ENCODE assay signal across 9 cellular contexts in the genomic region with DNA sequence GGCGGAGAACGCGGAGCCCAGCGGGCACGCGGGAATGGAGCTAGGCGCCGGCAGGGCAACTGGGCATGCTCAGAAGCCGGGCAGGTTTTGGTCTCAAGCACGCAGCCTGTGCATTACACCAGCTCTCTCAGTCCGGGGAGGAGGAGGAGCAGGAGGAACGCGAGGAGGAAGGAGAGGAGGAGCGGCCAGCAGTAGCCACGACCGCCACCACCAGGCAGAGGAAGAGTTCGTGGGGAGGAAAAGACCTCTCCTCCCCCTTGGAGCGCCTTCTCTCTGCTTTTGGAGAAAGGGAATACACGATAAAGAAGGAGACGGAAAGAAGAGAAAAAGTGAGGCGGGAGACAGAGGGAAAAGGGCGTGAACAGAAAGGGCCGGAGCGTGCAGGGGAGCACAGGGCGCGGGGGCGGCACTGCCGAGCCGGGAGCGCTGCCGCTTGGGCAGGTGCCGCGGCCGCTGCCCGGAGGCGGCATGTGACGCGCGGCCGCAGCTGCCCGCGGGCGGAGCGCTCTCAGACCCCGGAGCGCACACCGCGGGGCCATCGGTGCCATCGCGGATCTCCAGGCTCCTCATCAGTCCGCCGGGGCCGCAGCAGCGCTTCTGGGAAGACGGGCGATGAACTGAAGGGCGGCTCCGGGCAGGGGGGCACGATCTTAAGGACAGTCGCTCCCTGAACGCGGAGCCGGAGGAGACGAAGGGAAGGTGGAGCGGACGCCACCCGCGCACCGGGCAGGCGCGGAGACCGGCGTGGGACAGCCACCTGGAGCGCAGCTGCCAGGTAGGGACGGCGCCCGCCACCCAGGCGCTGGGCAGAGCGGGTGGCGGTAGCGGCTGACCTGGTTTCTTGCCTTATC. TPM values are rescaled to one million over a fixed set of nuclear protein-coding genes. Genes with fewer than 3 reads are reported as not detected.
DNase-seq lines count a peak whose midpoint lies in the region; ATAC-seq, FAIRE-seq and TF ChIP-seq lines count a peak whose summit lies in the region.
"Had no signal": no experiment of that assay in that cellular context is flagged by ENCODE, and none has a peak within 500 bp of the region (broad histone marks: within the 10 kb centered on the region; RNA-seq: fewer than 3 reads in every experiment).

A gene (plus strand): TSS at position 116 of the 851 bp plus-strand sequence. CDS start 520,884 bp downstream, outside the sequence.

- DNase-seq in Ammon's horn (ENCODE audit: low spot score) (peak; percentile 61), head of caudate nucleus (peak in 41 of 42 donors; percentile 18 to 79 (median 52)), omental fat pad (ENCODE audit: low spot score) (peak; percentile 27), RCC 7860 (ENCODE audit: low spot score) (no peak)
- no peak for DNase-seq in activated CD4-positive, alpha-beta memory T cell treated with anti-CD3 and anti-CD28 coated beads, Interleukin-2, amount 10 ng/mL, durations not matched to agents 7 days and 5 days

- peak within 1 kb of the TSS; percentile 22 for H3K9ac ChIP-seq in HUES48 (ENCODE audit: low read depth, low read length)

- CTCF ChIA-PET in activated CD4-positive, alpha-beta memory T cell treated with anti-CD3 and anti-CD28 coated beads, Interleukin-2, amount 10 ng/mL, durations not matched to agents 7 days and 5 days (lab: Charles Lee), result interaction anchor here (0.7 kb wide), 1 partner anchor 506 kb away, joined by 3 read pairs; no protein-coding TSS in a partner anchor

- peak within 1 kb of the TSS; percentile 58 for H3K4me3 Mint-ChIP-seq in activated CD4-positive, alpha-beta memory T cell treated with anti-CD3 and anti-CD28 coated beads, Interleukin-2, amount 10 ng/mL, durations not matched to agents 7 days and 5 days

- no peak for TF ChIP-seq CTCF in omental fat pad (IDR thresholded peaks at IDR 0.05)

- H3K4me1 Mint-ChIP-seq in activated CD4-positive, alpha-beta memory T cell treated with anti-CD3 and anti-CD28 coated beads, Interleukin-2, amount 10 ng/mL, durations not matched to agents 7 days and 5 days, result peaks cover 22% of the 10 kb centered on the region

- no peaks in the 10 kb centered on the region for H3K9me3 ChIP-seq in HUES48 (ENCODE audit: control insufficient read depth, insufficient read depth, low read length)

- H3K27me3 ChIP-seq in HUES48 (ENCODE audit: control insufficient read depth, insufficient read depth, low read length), result peaks cover 53% of the 10 kb centered on the region

- H3K36me3 ChIP-seq in HUES48 (ENCODE audit: control insufficient read depth, insufficient read depth, low read length), result no peaks in the 10 kb centered on the region

- ATAC-seq in omental fat pad (ENCODE audit: low FRiP score), result peak; percentile 88
- no peak for ATAC-seq in HG02852 (IDR thresholded peaks at IDR 0.05; ENCODE audit: unreplicated experiment)
- ATAC-seq in HG03571 (IDR thresholded peaks at IDR 0.05; ENCODE audit: unreplicated experiment), result no peak

- no peaks in the 10 kb centered on the region for H3K9me3 Mint-ChIP-seq in activated CD4-positive, alpha-beta memory T cell treated with anti-CD3 and anti-CD28 coated beads, Interleukin-2, amount 10 ng/mL, durations not matched to agents 7 days and 5 days

- no peak within 1 kb of the TSS for H3K27ac ChIP-seq in HUES48 (ENCODE audit: low read depth, low read length)

- H3K4me1 ChIP-seq in HUES48 (ENCODE audit: control insufficient read depth, insufficient read depth, low read length), result 0 out of 2 replicates have a peak, but pooled peaks cover 4% of the 10 kb centered on the region

- peak within 1 kb of the TSS; percentile 69 for H3K4me3 ChIP-seq in HUES48 (ENCODE audit: low read depth, low read length)

- intact Hi-C loops in head of caudate nucleus (cut with DNase I), result no loop called here

- H3K27me3 Mint-ChIP-seq in activated CD4-positive, alpha-beta memory T cell treated with anti-CD3 and anti-CD28 coated beads, Interleukin-2, amount 10 ng/mL, durations not matched to agents 7 days and 5 days, result peaks cover 62% of the 10 kb centered on the region

- POLR2A ChIA-PET in activated CD4-positive, alpha-beta memory T cell treated with anti-CD3 and anti-CD28 coated beads, Interleukin-2, amount 10 ng/mL, durations not matched to agents 7 days and 5 days (lab: Charles Lee), result no interaction called here

- no peak for FAIRE-seq in RCC 7860 (lab: Jason Lieb, UNC)
- FAIRE-seq: colon had no signal

- no peak within 1 kb of the TSS for H3K27ac Mint-ChIP-seq in activated CD4-positive, alpha-beta memory T cell treated with anti-CD3 and anti-CD28 coated beads, Interleukin-2, amount 10 ng/mL, durations not matched to agents 7 days and 5 days

- H3K36me3 Mint-ChIP-seq in activated CD4-positive, alpha-beta memory T cell treated with anti-CD3 and anti-CD28 coated beads, Interleukin-2, amount 10 ng/mL, durations not matched to agents 7 days and 5 days (ENCODE audit: low read depth), result no peaks in the 10 kb centered on the region

RNA-seq across cellular contexts. Expression of the gene that starts here (rescaled TPM):
- not detected for total RNA-seq in activated CD4-positive, alpha-beta memory T cell treated with anti-CD3 and anti-CD28 coated beads, Interleukin-2, amount 10 ng/mL, durations not matched to agents 7 days and 5 days
- total RNA-seq in omental fat pad, result 1 to 10 TPM in 2 of 4 donors, under 1 TPM in 2; 0.65 to 3.0 (median 0.98) TPM

Comparison
In these comparisons a context has a peak if more than half of its experiments do, and no peak if none do; other contexts are left out.
1. DNase-seq: peak in Ammon's horn (single experiment), head of caudate nucleus (41 of 42) and omental fat pad (single experiment); none in activated CD4-positive, alpha-beta memory T cell treated with anti-CD3 and anti-CD28 coated beads, Interleukin-2, amount 10 ng/mL, durations not matched to agents 7 days and 5 days (single experiment) and RCC 7860 (single experiment).